ENCODE assay signal across 11 cellular contexts in genomic region chr2:24315669-24316068, GRCh38. TPM values are rescaled to one million over a fixed set of nuclear protein-coding genes. Genes with fewer than 3 reads are reported as not detected.
A peak's percentile ranks its signal among the peaks of the same experiment; 100 is the strongest.
DNase-seq lines count a peak whose midpoint lies in the region; ATAC-seq and TF ChIP-seq lines count a peak whose summit lies in the region.
"Had no signal": no experiment of that assay in that cellular context is flagged by ENCODE, and none has a peak within 500 bp of the region (broad histone marks: within the 10 kb centered on the region; RNA-seq: fewer than 3 reads in every experiment).

No MANE protein-coding gene starts in this region.

- peak; percentile 79 for ATAC-seq in activated CD4-positive, alpha-beta T cell treated with anti-CD3 and anti-CD28 coated beads for 36 hours
- ATAC-seq in GM21390 (IDR thresholded peaks at IDR 0.05; ENCODE audit: unreplicated experiment) (peak; percentile 82), HG03354 (IDR thresholded peaks at IDR 0.05; ENCODE audit: poor library complexity, severe bottlenecking, unreplicated experiment) (peak; percentile 72), HG02763 (IDR thresholded peaks at IDR 0.05; ENCODE audit: unreplicated experiment) (no peak)

- no peak for TF ChIP-seq POLR2A in lower leg skin (IDR thresholded peaks at IDR 0.05)

- no peak overlapping the region for H3K4me3 ChIP-seq in mesenchymal stem cell (ENCODE audit: insufficient read depth in 1 of 2, low read depth in 1 of 2, low read length in 2 of 2)
- H3K4me3 ChIP-seq in lower leg skin (ENCODE audit: low read depth, poor library complexity, severe bottlenecking) = no peak overlapping the region
- H3K4me3 ChIP-seq: spleen, thoracic aorta had no signal

- H2AK5ac ChIP-seq in mesenchymal stem cell (ENCODE audit: low read length, severe bottlenecking) = no peak overlapping the region

- H4K8ac ChIP-seq in mesenchymal stem cell (ENCODE audit: low read length) = no peak overlapping the region

- H3K4me1 ChIP-seq in mesenchymal stem cell (ENCODE audit: control insufficient read depth, insufficient read depth, low read depth, low read length) = peaks cover 11% of the 10 kb centered on the region

- peaks cover 5% of the 10 kb centered on the region for H3K9me3 ChIP-seq in mesenchymal stem cell (ENCODE audit: control insufficient read depth, low read length)
- H3K9me3 ChIP-seq: spleen, thoracic aorta had no signal

- no peak overlapping the region for H2BK15ac ChIP-seq in mesenchymal stem cell (ENCODE audit: low read depth, poor library complexity, severe bottlenecking)

- peaks cover 2 to 15% of the 10 kb centered on the region in 2 experiments for H3K36me3 ChIP-seq in mesenchymal stem cell (ENCODE audit: control insufficient read depth in 1 of 2, insufficient read depth in 2 of 2, low read depth in 1 of 2, low read length in 2 of 2)

- no peak for TF ChIP-seq CTCF in lower leg skin (IDR thresholded peaks at IDR 0.05)

- H3K9ac ChIP-seq in mesenchymal stem cell (ENCODE audit: low read length) = no peak overlapping the region

- H2BK5ac ChIP-seq in mesenchymal stem cell (ENCODE audit: low read depth, low read length, poor library complexity, severe bottlenecking) = no peak overlapping the region

- intact Hi-C loops in activated CD4-positive, alpha-beta T cell treated with anti-CD3 and anti-CD28 coated beads for 36 hours (cut with DNase I, micrococcal nuclease) = loop anchor here in 1 of 2 experiments (1.0 to 2.0 kb wide), 2 partner anchors 45 to 261 kb away; partner anchors contain the start of gene ITSN2
- intact Hi-C loops in lower leg skin (cut with DNase I; ENCODE audit: low total_unique reads) = loop anchor here (10.0 kb wide), 1 partner anchor 59 kb away; no protein-coding TSS in a partner anchor

- no peak overlapping the region for H3K4ac ChIP-seq in mesenchymal stem cell (ENCODE audit: low read depth in 1 of 2, low read length in 2 of 2)

- no peak overlapping the region for H3K18ac ChIP-seq in mesenchymal stem cell (ENCODE audit: low read depth in 1 of 2, low read length in 2 of 2)

- WGBS in mesenchymal stem cell = 79% methylated on average over 3 of the region's 3 CpGs
- 89 to 90% methylated on average over 3 of the region's 3 CpGs for WGBS in lower leg skin, 2 donors

- H3K4me3 Mint-ChIP-seq in activated CD4-positive, alpha-beta T cell treated with anti-CD3 and anti-CD28 coated beads for 36 hours = no peak overlapping the region

- DNase-seq in activated CD4-positive, alpha-beta T cell treated with anti-CD3 and anti-CD28 coated beads for 36 hours = peak; percentile 34
- no peak for DNase-seq in activated CD4-positive, alpha-beta T cell treated with anti-CD3 and anti-CD28 coated beads for 4 hours
- DNase-seq in mesenchymal stem cell = no peak
- no peak for DNase-seq in effector CD4-positive, alpha-beta T cell
- DNase-seq in lower leg skin (ENCODE audit: low spot score in 2 of 2) = no peak
- DNase-seq: aorta, spleen had no signal

- no peak overlapping the region for H4K91ac ChIP-seq in mesenchymal stem cell (ENCODE audit: low read length)

- H3K27me3 ChIP-seq in mesenchymal stem cell (ENCODE audit: control insufficient read depth in 1 of 2, insufficient read depth in 1 of 2, low read length in 2 of 2) = no peaks in the 10 kb centered on the region
- H3K27me3 ChIP-seq: spleen had no signal

- H3K27me3 Mint-ChIP-seq in activated CD4-positive, alpha-beta T cell treated with anti-CD3 and anti-CD28 coated beads for 36 hours = no peaks in the 10 kb centered on the region

- peak overlapping the region; percentile 33 for H3K27ac ChIP-seq in mesenchymal stem cell (ENCODE audit: low read length, poor library complexity, severe bottlenecking)
- H3K27ac ChIP-seq: thoracic aorta had no signal

- peaks cover 13% of the 10 kb centered on the region for H3K36me3 Mint-ChIP-seq in activated CD4-positive, alpha-beta T cell treated with anti-CD3 and anti-CD28 coated beads for 36 hours (ENCODE audit: low read depth)

- POLR2A ChIA-PET in activated CD4-positive, alpha-beta T cell treated with anti-CD3 and anti-CD28 coated beads for 36 hours (lab: Charles Lee) = no interaction called here

- peak overlapping the region; percentile 30 for H3K27ac Mint-ChIP-seq in activated CD4-positive, alpha-beta T cell treated with anti-CD3 and anti-CD28 coated beads for 36 hours

- no peak overlapping the region for H2AFZ ChIP-seq in mesenchymal stem cell (ENCODE audit: low read depth, low read length)

- no peak overlapping the region for H2BK120ac ChIP-seq in mesenchymal stem cell (ENCODE audit: low read depth, low read length)

- H2BK12ac ChIP-seq in mesenchymal stem cell (ENCODE audit: low read length in 2 of 2) = no peak overlapping the region

- H3K4me1 Mint-ChIP-seq in activated CD4-positive, alpha-beta T cell treated with anti-CD3 and anti-CD28 coated beads for 36 hours = peaks cover 35% of the 10 kb centered on the region

- no peak overlapping the region for H3K14ac ChIP-seq in mesenchymal stem cell (ENCODE audit: low read length in 2 of 2)

- peaks cover 25% of the 10 kb centered on the region for H3K79me1 ChIP-seq in mesenchymal stem cell (replicated peaks; ENCODE audit: low read length, poor library complexity, severe bottlenecking)

- CTCF ChIA-PET in activated CD4-positive, alpha-beta T cell treated with anti-CD3 and anti-CD28 coated beads for 36 hours (lab: Charles Lee) = interaction anchor here (0.7 kb wide), 2 partner anchors 106 to 943 kb away, joined by 3 to 6 read pairs; no protein-coding TSS in a partner anchor

- H3K23ac ChIP-seq in mesenchymal stem cell (ENCODE audit: low read length in 2 of 2) = no peak overlapping the region

- H3K9me3 Mint-ChIP-seq in activated CD4-positive, alpha-beta T cell treated with anti-CD3 and anti-CD28 coated beads for 36 hours (ENCODE audit: low read depth) = no peaks in the 10 kb centered on the region

- H3K4me2 ChIP-seq in mesenchymal stem cell (ENCODE audit: low read length, poor library complexity, severe bottlenecking) = no peak overlapping the region

RNA-seq across cellular contexts. Expression of gene ITSN2, which starts 44.7 kb away (rescaled TPM):
- total RNA-seq in activated CD4-positive, alpha-beta T cell treated with anti-CD3 and anti-CD28 coated beads for 36 hours = 10 to 100 TPM; 46.0 to 49.6 TPM
- 16.9 TPM for polyA plus RNA-seq in mesenchymal stem cell (2013, experiment 1 of 2)
- polyA plus RNA-seq in mesenchymal stem cell (2013, experiment 2 of 2) = 16.9 TPM
- 10 to 100 TPM; 58.1 to 68.4 (median 65.8) TPM for total RNA-seq in lower leg skin
